Comparison of ENCODE assay signal across 33 cellular contexts in genomic region chr1:216740334-216740733, GRCh38. TPM values are rescaled to one million over a fixed set of nuclear protein-coding genes. Genes with fewer than 3 reads are reported as not detected.
"Had no signal": no experiment of that assay in that cellular context is flagged by ENCODE, and none has a peak within 500 bp of the region (broad histone marks: within the 10 kb centered on the region; RNA-seq: fewer than 3 reads in every experiment).

No MANE protein-coding gene starts in this region.

- H3K36me3 ChIP-seq: esophagus muscularis mucosa, heart left ventricle, upper lobe of left lung, vagina had no signal

- H3K27ac Mint-ChIP-seq: activated CD4-positive, alpha-beta T cell treated with anti-CD3 and anti-CD28 coated beads for 36 hours; activated naive CD4-positive, alpha-beta T cell treated with anti-CD3 and anti-CD28 coated beads, Interleukin-2, amount 10 ng/mL, durations not matched to agents 7 days and 5 days; activated T-helper 1 cell treated with anti-CD3 and anti-CD28 coated beads, Interleukin-12 subunit alpha, Interleukin-12 subunit beta, Interleukin-2, Interleukin-4 antibody, amounts not matched to agents 30 ng/mL and 10 ng/mL and 1 ng/mL, durations not matched to agents 14 hours and 24 hours and 36 hours; mesothelial cell of epicardium; naive B cell; stimulated activated memory B cell treated with anti-CD40 and anti-IgM and Interleukin-4, amounts not matched to agents 10 μg/mL and 1 μg/mL and 100 μg/mL, for 72 hours; stimulated activated naive CD8-positive, alpha-beta T cell treated with anti-CD3 and anti-CD28 coated beads, Interleukin-15, amount 100 ng/mL, for 72 hours; T-helper 2 cell treated with Interferon-gamma antibody and Interleukin-4, amounts not matched to agents 5 μg/mL and 100 μg/mL, for 36 hours had no signal

- H3K9me3 ChIP-seq: esophagus muscularis mucosa, heart left ventricle, psoas muscle, upper lobe of left lung, vagina had no signal

- H3K4me1 ChIP-seq: foreskin keratinocyte, parathyroid adenoma, psoas muscle, upper lobe of left lung, vagina had no signal

- H3K4me2 ChIP-seq: smooth muscle cell had no signal

- DNase-seq: activated CD4-positive, alpha-beta T cell treated with anti-CD3 and anti-CD28 coated beads for 36 hours; activated CD4-positive, alpha-beta T cell treated with anti-CD3 and anti-CD28 coated beads, Interleukin-2, amount 50 U/mL, for 4 hours; activated CD4-positive, CD25-positive, alpha-beta regulatory T cell; activated CD8-positive, alpha-beta memory T cell treated with anti-CD3 and anti-CD28 coated beads for 24 hours; activated effector memory CD4-positive, alpha-beta T cell treated with anti-CD3 and anti-CD28 coated beads, Interleukin-2, amount 50 U/mL, for 16 hours; activated naive CD4-positive, alpha-beta T cell treated with anti-CD3 and anti-CD28 coated beads, Interleukin-2, amount 10 ng/mL, durations not matched to agents 7 days and 5 days; activated T-cell treated with anti-CD3 and anti-CD28 coated beads, Interleukin-2, amount 50 U/mL, for 1 hour; amygdala; central memory CD4-positive, alpha-beta T cell; foreskin keratinocyte; heart left ventricle; hypothalamus; left colon; mammary epithelial cell; naive B cell; occipital lobe; psoas muscle; stimulated activated CD4-positive, alpha-beta T cell treated with anti-CD3 and anti-CD28 coated beads, Interleukin-1b, Interleukin-23, amount 100 ng/mL, for 48 hours; stimulated activated CD4-positive, alpha-beta T cell treated with anti-CD3 and anti-CD28 coated beads, Interleukin-4, amount 100 ng/mL, for 4 hours; stimulated activated CD8-positive, alpha-beta memory T cell treated with anti-CD3 and anti-CD28 coated beads, Interleukin-4, amount 100 ng/mL, for 48 hours; stimulated activated naive CD8-positive, alpha-beta T cell treated with anti-CD3 and anti-CD28 coated beads, Interleukin-15, amount 100 ng/mL, for 72 hours; substantia nigra; T-helper 1 cell; upper lobe of left lung had no signal

- H3K27me3 Mint-ChIP-seq: activated CD4-positive, alpha-beta T cell treated with anti-CD3 and anti-CD28 coated beads for 36 hours; activated naive CD4-positive, alpha-beta T cell treated with anti-CD3 and anti-CD28 coated beads, Interleukin-2, amount 10 ng/mL, durations not matched to agents 7 days and 5 days; stimulated activated memory B cell treated with anti-CD40 and anti-IgM and Interleukin-4, amounts not matched to agents 10 μg/mL and 1 μg/mL and 100 μg/mL, for 72 hours; stimulated activated naive CD8-positive, alpha-beta T cell treated with anti-CD3 and anti-CD28 coated beads, Interleukin-15, amount 100 ng/mL, for 72 hours had no signal

- H3K4me1 Mint-ChIP-seq: activated CD4-positive, alpha-beta T cell treated with anti-CD3 and anti-CD28 coated beads for 36 hours; activated naive CD4-positive, alpha-beta T cell treated with anti-CD3 and anti-CD28 coated beads, Interleukin-2, amount 10 ng/mL, durations not matched to agents 7 days and 5 days; naive B cell; stimulated activated memory B cell treated with anti-CD40 and anti-IgM and Interleukin-4, amounts not matched to agents 10 μg/mL and 1 μg/mL and 100 μg/mL, for 72 hours; stimulated activated naive CD8-positive, alpha-beta T cell treated with anti-CD3 and anti-CD28 coated beads, Interleukin-15, amount 100 ng/mL, for 72 hours had no signal

- H3K9ac ChIP-seq: parathyroid adenoma had no signal

- H3K4me3 ChIP-seq: esophagus muscularis mucosa, heart left ventricle, psoas muscle, smooth muscle cell, upper lobe of left lung, vagina had no signal

- ATAC-seq: activated CD4-positive, alpha-beta T cell treated with anti-CD3 and anti-CD28 coated beads for 36 hours; foreskin keratinocyte; heart left ventricle; left colon; psoas muscle; stimulated activated memory B cell treated with anti-CD40 and anti-IgM and Interleukin-4, amounts not matched to agents 10 μg/mL and 1 μg/mL and 100 μg/mL, for 72 hours; stimulated activated naive CD8-positive, alpha-beta T cell treated with anti-CD3 and anti-CD28 coated beads, Interleukin-15, amount 100 ng/mL, for 72 hours had no signal

- H3K4me3 Mint-ChIP-seq: activated CD4-positive, alpha-beta T cell treated with anti-CD3 and anti-CD28 coated beads for 36 hours; activated naive CD4-positive, alpha-beta T cell treated with anti-CD3 and anti-CD28 coated beads, Interleukin-2, amount 10 ng/mL, durations not matched to agents 7 days and 5 days; activated T-helper 1 cell treated with anti-CD3 and anti-CD28 coated beads, Interleukin-12 subunit alpha, Interleukin-12 subunit beta, Interleukin-2, Interleukin-4 antibody, amounts not matched to agents 30 ng/mL and 10 ng/mL and 1 ng/mL, durations not matched to agents 14 hours and 24 hours and 36 hours; mesothelial cell of epicardium; naive B cell; stimulated activated memory B cell treated with anti-CD40 and anti-IgM and Interleukin-4, amounts not matched to agents 10 μg/mL and 1 μg/mL and 100 μg/mL, for 72 hours; stimulated activated naive CD8-positive, alpha-beta T cell treated with anti-CD3 and anti-CD28 coated beads, Interleukin-15, amount 100 ng/mL, for 72 hours; T-helper 2 cell treated with Interferon-gamma antibody and Interleukin-4, amounts not matched to agents 5 μg/mL and 100 μg/mL, for 36 hours had no signal

- H3K27ac ChIP-seq: esophagus muscularis mucosa, foreskin keratinocyte, heart left ventricle, parathyroid adenoma, psoas muscle, upper lobe of left lung, vagina had no signal

- H2AFZ ChIP-seq: parathyroid adenoma had no signal

- FAIRE-seq: keratinocyte had no signal

- H3K27me3 ChIP-seq: esophagus muscularis mucosa, foreskin keratinocyte, heart left ventricle, upper lobe of left lung, vagina had no signal

- H3K36me3 Mint-ChIP-seq: activated naive CD4-positive, alpha-beta T cell treated with anti-CD3 and anti-CD28 coated beads, Interleukin-2, amount 10 ng/mL, durations not matched to agents 7 days and 5 days; mesothelial cell of epicardium; naive B cell; stimulated activated memory B cell treated with anti-CD40 and anti-IgM and Interleukin-4, amounts not matched to agents 10 μg/mL and 1 μg/mL and 100 μg/mL, for 72 hours had no signal

- H3K9me3 Mint-ChIP-seq: activated naive CD4-positive, alpha-beta T cell treated with anti-CD3 and anti-CD28 coated beads, Interleukin-2, amount 10 ng/mL, durations not matched to agents 7 days and 5 days; activated T-helper 1 cell treated with anti-CD3 and anti-CD28 coated beads, Interleukin-12 subunit alpha, Interleukin-12 subunit beta, Interleukin-2, Interleukin-4 antibody, amounts not matched to agents 30 ng/mL and 10 ng/mL and 1 ng/mL, durations not matched to agents 14 hours and 24 hours and 36 hours; stimulated activated memory B cell treated with anti-CD40 and anti-IgM and Interleukin-4, amounts not matched to agents 10 μg/mL and 1 μg/mL and 100 μg/mL, for 72 hours; T-helper 2 cell treated with Interferon-gamma antibody and Interleukin-4, amounts not matched to agents 5 μg/mL and 100 μg/mL, for 36 hours had no signal

RNA-seq across cellular contexts. Expression of gene ESRRG, which starts 17.1 kb away (rescaled TPM):
- total RNA-seq: activated CD4-positive, alpha-beta T cell treated with anti-CD3 and anti-CD28 coated beads for 36 hours; activated T-helper 1 cell treated with anti-CD3 and anti-CD28 coated beads, Interleukin-12 subunit alpha, Interleukin-12 subunit beta, Interleukin-2, Interleukin-4 antibody, amounts not matched to agents 30 ng/mL and 10 ng/mL and 1 ng/mL, durations not matched to agents 14 hours and 24 hours and 36 hours; smooth muscle cell had no signal
